Comparison of ENCODE assay signal across 9 cellular contexts in the genomic region with DNA sequence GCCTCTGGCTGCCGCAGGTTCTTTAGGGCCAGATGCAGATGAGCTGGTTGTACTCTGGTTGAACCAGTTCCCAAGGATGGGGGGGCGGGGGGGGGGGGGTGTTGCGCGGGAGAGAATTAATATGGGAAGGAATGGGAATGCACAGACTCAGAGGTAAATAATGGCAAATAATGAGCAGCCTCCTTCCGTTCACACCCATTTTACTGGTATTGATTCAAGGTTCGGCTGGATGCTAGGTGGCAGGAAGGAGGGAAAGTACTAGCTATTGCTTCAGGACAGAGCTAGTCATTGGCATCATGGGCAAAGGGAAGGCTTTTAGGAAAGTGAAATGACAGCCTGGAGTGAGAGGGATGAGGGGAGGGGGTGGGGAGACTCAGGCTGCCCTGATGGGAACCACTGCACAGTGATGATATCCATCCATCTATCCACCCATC. TPM values are rescaled to one million over a fixed set of nuclear protein-coding genes. Genes with fewer than 3 reads are reported as not detected.
DNase-seq lines count a peak whose midpoint lies in the region; ATAC-seq and TF ChIP-seq lines count a peak whose summit lies in the region.
"Had no signal": no experiment of that assay in that cellular context is flagged by ENCODE, and none has a peak within 500 bp of the region (broad histone marks: within the 10 kb centered on the region; RNA-seq: fewer than 3 reads in every experiment).

TSS of gene VSTM5 (minus strand) at position 34 of the 434 bp plus-strand sequence. CDS start 116 bp downstream, outside the sequence.

- H3K9me3 ChIP-seq in Caco-2 (no peaks in the 10 kb centered on the region), Panc1 (ENCODE audit: control insufficient read depth, insufficient read depth, low read depth, low read length) (no peaks in the 10 kb centered on the region)

- no peaks in the 10 kb centered on the region for H3K36me3 Mint-ChIP-seq in Caco-2 (ENCODE audit: insufficient read depth, unreplicated experiment)
- H3K36me3 Mint-ChIP-seq: immature natural killer cell had no signal

- POLR2A ChIA-PET in Caco-2 (lab: Charles Lee) (interaction anchor here (1.5 kb wide), 1 partner anchor 67 kb away, joined by 8 read pairs; the partner anchor contains the start of gene MED17), Panc1 (lab: Charles Lee) (no interaction called here)

- no peaks in the 10 kb centered on the region for H3K4me1 Mint-ChIP-seq in Caco-2 (ENCODE audit: low read depth, unreplicated experiment)

- DNase-seq in Caco-2 = no peak
- DNase-seq in Panc1 (ENCODE audit: low read depth, low spot score) = no peak
- no peak for DNase-seq in foreskin fibroblast
- DNase-seq in retinal pigment epithelial cell (ENCODE audit: low read depth) = no peak
- no peak for DNase-seq in iPS-NIHi7 (ENCODE audit: extremely low spot score)
- DNase-seq in activated effector memory CD4-positive, alpha-beta T cell treated with Interleukin-2 at 50 U/mL for 16 hours = no peak
- DNase-seq: immature natural killer cell had no signal

- no TSS peak for BruUV-seq in Caco-2 (replicated peaks; lab: Mats Ljungman, UMichigan)
- no TSS peak for BruUV-seq in Panc1 (replicated peaks; lab: Mats Ljungman, UMichigan)

- H3K36me3 ChIP-seq in Caco-2 (ENCODE audit: control insufficient read depth, insufficient read depth, low read length) (no peaks in the 10 kb centered on the region), Panc1 (ENCODE audit: control insufficient read depth, insufficient read depth, low read length) (no peaks in the 10 kb centered on the region)

- intact Hi-C loops in Caco-2 (cut with micrococcal nuclease; ENCODE audit: unreplicated experiment) (loop anchor here (2.0 kb wide), 2 partner anchors 38 to 66 kb away; partner anchors contain the start of gene MED17), Panc1 (cut with micrococcal nuclease; ENCODE audit: unreplicated experiment) (no loop called here)

- in situ Hi-C loops in Panc1 (cut with HindIII; ENCODE audit: low pct_unique_long_range_greater_than_20kb, low sequenced_read_pairs) = no loop called here

- H3K27ac ChIP-seq in Panc1 (ENCODE audit: low read length) = no peak within 1 kb of the TSS

- no peaks in the 10 kb centered on the region for H3K27me3 ChIP-seq in Caco-2 (replicated peaks; ENCODE audit: control insufficient read depth, insufficient read depth, low read length)
- no peaks in the 10 kb centered on the region for H3K27me3 ChIP-seq in Panc1 (ENCODE audit: control insufficient read depth, insufficient read depth, low read length)

- H3K27me3 Mint-ChIP-seq in Caco-2 (ENCODE audit: insufficient read depth, unreplicated experiment) = no peaks in the 10 kb centered on the region

- no peaks in the 10 kb centered on the region for H3K9me3 Mint-ChIP-seq in Caco-2 (ENCODE audit: unreplicated experiment)

- TF ChIP-seq CTCF in Caco-2 (IDR thresholded peaks at IDR 0.05; ENCODE audit: insufficient read depth in 1 of 2, low read depth in 1 of 2, low read length in 1 of 2, severe bottlenecking in 1 of 2, unreplicated experiment in 1 of 2) (no peak), Panc1 (IDR thresholded peaks at IDR 0.05) (no peak), foreskin fibroblast (IDR thresholded peaks at IDR 0.05; ENCODE audit: low read depth, low read length) (no peak), retinal pigment epithelial cell (conservative IDR thresholded peaks at IDR 0.05; ENCODE audit: low read depth, low read length) (no peak)

- H3K4me3 Mint-ChIP-seq in Caco-2 (ENCODE audit: unreplicated experiment) = peak within 1 kb of the TSS; percentile 70

- peaks cover 6% of the 10 kb centered on the region for H3K4me1 ChIP-seq in Caco-2
- H3K4me1 ChIP-seq in Panc1 (ENCODE audit: control insufficient read depth, insufficient read depth, low read length) = no peaks in the 10 kb centered on the region

- ATAC-seq in Panc1 (peak; percentile 39), GM19351 (IDR thresholded peaks at IDR 0.05; ENCODE audit: unreplicated experiment) (no peak), HG03520 (IDR thresholded peaks at IDR 0.05; ENCODE audit: unreplicated experiment) (no peak)

- CTCF ChIA-PET in Caco-2 (lab: Charles Lee) = interaction anchor here (0.5 to 1.2 kb wide), 4 partner anchors 13 to 109 kb away, joined by 3 to 4 read pairs (median 4); partner anchors contain the start of genes C11orf54 and MED17
- CTCF ChIA-PET in Panc1 (lab: Charles Lee) = no interaction called here

- peak within 1 kb of the TSS; percentile 45 for H3K4me3 ChIP-seq in Caco-2 (ENCODE audit: low read depth, low read length)
- H3K4me3 ChIP-seq in Panc1 (ENCODE audit: low read depth in 2 of 2, low read length in 2 of 2) = peak within 1 kb of the TSS; percentile 40 to 48
- H3K4me3 ChIP-seq in foreskin fibroblast (ENCODE audit: low read depth in 1 of 2, low read length in 2 of 2) = peak within 1 kb of the TSS; percentile 41 to 46
- H3K4me3 ChIP-seq in retinal pigment epithelial cell (ENCODE audit: low read length) = peak within 1 kb of the TSS; percentile 34

- peak within 1 kb of the TSS; percentile 24 for H3K27ac Mint-ChIP-seq in Caco-2 (ENCODE audit: unreplicated experiment)
- H3K27ac Mint-ChIP-seq: immature natural killer cell had no signal

RNA-seq across cellular contexts. Expression of gene VSTM5, which starts in this region (rescaled TPM):
- total RNA-seq in Caco-2 (2022) = 0.74 and 1.5 TPM in 2 replicates
- not detected for total RNA-seq in Panc1 (2021; ENCODE audit: unreplicated experiment)
- 0.07 TPM for polyA plus RNA-seq in Panc1 (2012; ENCODE audit: insufficient read length)
- polyA plus RNA-seq: immature natural killer cell had no signal

Comparison
In these comparisons a context has a peak if more than half of its experiments do, and no peak if none do; other contexts are left out.
1. Peak in ATAC-seq and H3K4me3 ChIP-seq in Panc1; RNA of the gene not detected or under 1 TPM.